ENCODE assay signal across 35 cellular contexts in genomic region chr6:100485268-100485667, GRCh38. TPM values are rescaled to one million over a fixed set of nuclear protein-coding genes. Genes with fewer than 3 reads are reported as not detected.
"Had no signal": no experiment of that assay in that cellular context is flagged by ENCODE, and none has a peak within 500 bp of the region (broad histone marks: within the 10 kb centered on the region; RNA-seq: fewer than 3 reads in every experiment).

No MANE protein-coding gene starts in this region.

- FAIRE-seq: colon had no signal

- H3K4me3 ChIP-seq: adrenal gland, body of pancreas, esophagus muscularis mucosa, gastrocnemius medialis, heart left ventricle had no signal

- H3K4me3 Mint-ChIP-seq: activated B cell treated with CpG ODN at 0.5 μM for 24 hours; activated CD8-positive, alpha-beta T cell treated with anti-CD3 and anti-CD28 coated beads for 36 hours; activated naive CD4-positive, alpha-beta T cell treated with anti-CD3 and anti-CD28 coated beads for 36 hours; activated naive CD4-positive, alpha-beta T cell treated with anti-CD3 and anti-CD28 coated beads, Interleukin-2, amount 50 U/mL, for 24 hours; activated naive CD8-positive, alpha-beta T cell treated with anti-CD3 and anti-CD28 coated beads for 36 hours; activated naive CD8-positive, alpha-beta T cell treated with anti-CD3 and anti-CD28 coated beads, Interleukin-2, amount 50 U/mL, for 24 hours; activated T-cell treated with anti-CD3 and anti-CD28 coated beads, Interleukin-2, amount 50 U/mL, for 4 hours; activated T-helper 1 cell treated with anti-CD3 and anti-CD28 coated beads, Interleukin-12 subunit alpha, Interleukin-12 subunit beta, Interleukin-2, Interleukin-4 antibody, amounts not matched to agents 30 ng/mL and 10 ng/mL and 1 ng/mL, durations not matched to agents 14 hours and 24 hours and 36 hours; effector memory CD8-positive, alpha-beta T cell; T-helper 1 cell treated with Interleukin-12 subunit alpha and Interleukin-12 subunit beta and Interleukin-4 antibody, amounts not matched to agents 30 μg/mL and 1 μg/mL, for 36 hours; T-helper 2 cell treated with Interferon-gamma antibody and Interleukin-4, amounts not matched to agents 5 μg/mL and 100 μg/mL, for 36 hours had no signal

- H3K9me3 Mint-ChIP-seq: activated B cell treated with CpG ODN at 0.5 μM for 24 hours; activated CD8-positive, alpha-beta T cell treated with anti-CD3 and anti-CD28 coated beads for 36 hours; activated naive CD4-positive, alpha-beta T cell treated with anti-CD3 and anti-CD28 coated beads for 36 hours; activated naive CD4-positive, alpha-beta T cell treated with anti-CD3 and anti-CD28 coated beads, Interleukin-2, amount 50 U/mL, for 24 hours; activated naive CD8-positive, alpha-beta T cell treated with anti-CD3 and anti-CD28 coated beads for 36 hours; activated naive CD8-positive, alpha-beta T cell treated with anti-CD3 and anti-CD28 coated beads, Interleukin-2, amount 50 U/mL, for 24 hours; activated T-cell treated with anti-CD3 and anti-CD28 coated beads, Interleukin-2, amount 50 U/mL, for 4 hours; activated T-helper 1 cell treated with anti-CD3 and anti-CD28 coated beads, Interleukin-12 subunit alpha, Interleukin-12 subunit beta, Interleukin-2, Interleukin-4 antibody, amounts not matched to agents 30 ng/mL and 10 ng/mL and 1 ng/mL, durations not matched to agents 14 hours and 24 hours and 36 hours; activated T-helper 2 cell treated with anti-CD3 and anti-CD28 coated beads, Interferon-gamma antibody, Interleukin-2, Interleukin-4, amounts not matched to agents 10 μg/mL and 5 μg/mL and 100 μg/mL, durations not matched to agents 14 hours and 24 hours and 36 hours; effector memory CD8-positive, alpha-beta T cell; T-helper 1 cell treated with Interleukin-12 subunit alpha and Interleukin-12 subunit beta and Interleukin-4 antibody, amounts not matched to agents 30 μg/mL and 1 μg/mL, for 36 hours; T-helper 2 cell treated with Interferon-gamma antibody and Interleukin-4, amounts not matched to agents 5 μg/mL and 100 μg/mL, for 36 hours had no signal

- H3K27ac ChIP-seq: adrenal gland, body of pancreas, esophagus muscularis mucosa, foreskin keratinocyte, gastrocnemius medialis, heart left ventricle, WERI-Rb-1 had no signal

- H3K4me1 Mint-ChIP-seq: activated B cell treated with CpG ODN at 0.5 μM for 24 hours; activated naive CD4-positive, alpha-beta T cell treated with anti-CD3 and anti-CD28 coated beads, Interleukin-2, amount 50 U/mL, for 24 hours; activated naive CD8-positive, alpha-beta T cell treated with anti-CD3 and anti-CD28 coated beads for 36 hours had no signal

- H3K36me3 ChIP-seq: adrenal gland, esophagus muscularis mucosa, gastrocnemius medialis, heart left ventricle, WERI-Rb-1 had no signal

- ATAC-seq: activated CD4-positive, CD25-positive, alpha-beta regulatory T cell treated with anti-CD3 and anti-CD28 coated beads, Interleukin-2, amount 50 U/mL, for 24 hours; activated CD8-positive, alpha-beta T cell treated with anti-CD3 and anti-CD28 coated beads for 36 hours; activated naive CD8-positive, alpha-beta T cell treated with anti-CD3 and anti-CD28 coated beads, Interleukin-2, amount 50 U/mL, for 24 hours; activated T-cell treated with anti-CD3 and anti-CD28 coated beads, Interleukin-2, amount 50 U/mL, for 4 hours; body of pancreas; effector memory CD8-positive, alpha-beta T cell; foreskin keratinocyte; gastrocnemius medialis; heart left ventricle had no signal

- DNase-seq: activated B cell treated with CpG ODN at 0.5 μM for 24 hours; activated CD4-positive, alpha-beta T cell treated with anti-CD3 and anti-CD28 coated beads for 48 hours; activated CD4-positive, alpha-beta T cell treated with anti-CD3 and anti-CD28 coated beads, Interleukin-2, amount 50 U/mL, for 1 hour; activated CD4-positive, alpha-beta T cell treated with anti-CD3 and anti-CD28 coated beads, Interleukin-2, amount 50 U/mL, for 48 hours; activated CD8-positive, alpha-beta memory T cell treated with anti-CD3 and anti-CD28 coated beads for 24 hours; activated CD8-positive, alpha-beta T cell treated with anti-CD3 and anti-CD28 coated beads for 36 hours; activated effector memory CD4-positive, alpha-beta T cell treated with anti-CD3 and anti-CD28 coated beads, Interleukin-2, amount 50 U/mL, for 16 hours; activated naive CD4-positive, alpha-beta T cell treated with anti-CD3 and anti-CD28 coated beads for 36 hours; activated naive CD8-positive, alpha-beta T cell treated with anti-CD3 and anti-CD28 coated beads for 36 hours; activated naive CD8-positive, alpha-beta T cell treated with anti-CD3 and anti-CD28 coated beads, Interleukin-2, amount 50 U/mL, for 24 hours; activated T-cell treated with anti-CD3 and anti-CD28 coated beads, Interleukin-2, amount 50 U/mL, for 4 hours; adrenal gland; amygdala; aorta; body of pancreas; caudate nucleus; cortex of kidney; dermis blood vessel endothelial cell; effector CD4-positive, alpha-beta T cell; effector memory CD8-positive, alpha-beta T cell; erythroblast; foreskin keratinocyte; gastrocnemius medialis; glutamatergic neuron; heart left ventricle; T1000; WERI-Rb-1 had no signal

- H3K9me3 ChIP-seq: adrenal gland, body of pancreas, esophagus muscularis mucosa, gastrocnemius medialis, heart left ventricle had no signal

- H3K27ac Mint-ChIP-seq: activated B cell treated with CpG ODN at 0.5 μM for 24 hours; activated CD8-positive, alpha-beta T cell treated with anti-CD3 and anti-CD28 coated beads for 36 hours; activated naive CD4-positive, alpha-beta T cell treated with anti-CD3 and anti-CD28 coated beads for 36 hours; activated naive CD4-positive, alpha-beta T cell treated with anti-CD3 and anti-CD28 coated beads, Interleukin-2, amount 50 U/mL, for 24 hours; activated naive CD8-positive, alpha-beta T cell treated with anti-CD3 and anti-CD28 coated beads for 36 hours; activated naive CD8-positive, alpha-beta T cell treated with anti-CD3 and anti-CD28 coated beads, Interleukin-2, amount 50 U/mL, for 24 hours; activated T-helper 1 cell treated with anti-CD3 and anti-CD28 coated beads, Interleukin-12 subunit alpha, Interleukin-12 subunit beta, Interleukin-2, Interleukin-4 antibody, amounts not matched to agents 30 ng/mL and 10 ng/mL and 1 ng/mL, durations not matched to agents 14 hours and 24 hours and 36 hours; activated T-helper 2 cell treated with anti-CD3 and anti-CD28 coated beads, Interferon-gamma antibody, Interleukin-2, Interleukin-4, amounts not matched to agents 10 μg/mL and 5 μg/mL and 100 μg/mL, durations not matched to agents 14 hours and 24 hours and 36 hours; effector memory CD8-positive, alpha-beta T cell; T-helper 1 cell treated with Interleukin-12 subunit alpha and Interleukin-12 subunit beta and Interleukin-4 antibody, amounts not matched to agents 30 μg/mL and 1 μg/mL, for 36 hours; T-helper 2 cell treated with Interferon-gamma antibody and Interleukin-4, amounts not matched to agents 5 μg/mL and 100 μg/mL, for 36 hours had no signal

- H3K36me3 Mint-ChIP-seq: activated naive CD4-positive, alpha-beta T cell treated with anti-CD3 and anti-CD28 coated beads, Interleukin-2, amount 50 U/mL, for 24 hours; activated naive CD8-positive, alpha-beta T cell treated with anti-CD3 and anti-CD28 coated beads for 36 hours had no signal

- H3K27me3 ChIP-seq: adrenal gland, body of pancreas, esophagus muscularis mucosa had no signal

- H3K4me1 ChIP-seq: adrenal gland, esophagus muscularis mucosa, foreskin keratinocyte, gastrocnemius medialis, heart left ventricle had no signal

RNA-seq across cellular contexts. Expression of gene SIM1, which starts 20.5 kb away (rescaled TPM):
- total RNA-seq: activated B cell treated with CpG ODN at 0.5 μM for 24 hours; activated CD8-positive, alpha-beta T cell treated with anti-CD3 and anti-CD28 coated beads for 36 hours; activated naive CD4-positive, alpha-beta T cell treated with anti-CD3 and anti-CD28 coated beads for 36 hours; activated naive CD8-positive, alpha-beta T cell treated with anti-CD3 and anti-CD28 coated beads for 36 hours; activated T-cell treated with anti-CD3 and anti-CD28 coated beads, Interleukin-2, amount 50 U/mL, for 4 hours; activated T-helper 2 cell treated with anti-CD3 and anti-CD28 coated beads, Interferon-gamma antibody, Interleukin-2, Interleukin-4, amounts not matched to agents 10 μg/mL and 5 μg/mL and 100 μg/mL, durations not matched to agents 14 hours and 24 hours and 36 hours; adrenal gland; esophagus muscularis mucosa; foreskin keratinocyte had no signal
- polyA plus RNA-seq: adrenal gland, aorta, foreskin keratinocyte, heart left ventricle had no signal
